Comparison of ENCODE assay signal across 16 cellular contexts in the genomic region with DNA sequence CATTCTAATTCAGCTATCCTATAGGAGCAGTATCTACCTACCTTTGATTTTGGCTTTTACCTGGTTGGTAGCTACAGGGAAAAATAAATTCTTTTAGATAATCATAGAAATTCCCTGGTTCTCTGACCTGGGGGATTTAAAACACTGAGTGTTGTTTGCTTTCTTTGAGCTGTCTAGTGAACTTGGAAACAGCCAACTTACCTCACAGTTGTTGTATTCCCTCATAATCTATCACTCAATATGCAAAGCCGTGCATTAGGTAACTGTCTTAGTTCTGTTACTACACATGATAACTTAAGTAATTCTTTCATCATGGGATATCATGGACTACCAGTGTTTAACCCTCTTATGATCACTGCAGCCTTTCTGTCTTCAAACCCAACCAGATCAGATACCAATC.
DNase-seq lines count a peak whose midpoint lies in the region; ATAC-seq and TF ChIP-seq lines count a peak whose summit lies in the region.
"Had no signal": no experiment of that assay in that cellular context is flagged by ENCODE, and none has a peak within 500 bp of the region (broad histone marks: within the 10 kb centered on the region; RNA-seq: fewer than 3 reads in every experiment).

No MANE protein-coding gene starts in this region.

- H3K9me3 Mint-ChIP-seq in CD14-positive monocyte: peaks cover 2 to 12% (median 7%) of the 10 kb centered on the region in 7 donors
- no peaks in the 10 kb centered on the region for H3K9me3 Mint-ChIP-seq in CD4-positive, alpha-beta memory T cell
- no peaks in the 10 kb centered on the region for H3K9me3 Mint-ChIP-seq in effector memory CD8-positive, alpha-beta T cell
- H3K9me3 Mint-ChIP-seq: HFFc6 had no signal

- H3K4me3 Mint-ChIP-seq in CD14-positive monocyte: peak overlapping the region; percentile 69 to 91
- peak overlapping the region; percentile 77 to 90 (median 84) for H3K4me3 Mint-ChIP-seq in CD4-positive, alpha-beta memory T cell
- peak overlapping the region; percentile 71 to 80 for H3K4me3 Mint-ChIP-seq in effector memory CD8-positive, alpha-beta T cell
- H3K4me3 Mint-ChIP-seq: HFFc6 had no signal

- no peak for TF ChIP-seq CTCF in CD14-positive monocyte (IDR thresholded peaks at IDR 0.05)
- TF ChIP-seq CTCF in MM.1S (IDR thresholded peaks at IDR 0.05; ENCODE audit: low read length): no peak

- POLR2A ChIA-PET in CD4-positive, alpha-beta memory T cell (lab: Charles Lee; ENCODE audit: partially characterized antibody): no interaction called here

- H3K4me1 Mint-ChIP-seq in CD14-positive monocyte: peaks cover 9% of the 10 kb centered on the region
- H3K4me1 Mint-ChIP-seq in CD4-positive, alpha-beta memory T cell: peaks cover 9 to 19% (median 9%) of the 10 kb centered on the region in 4 donors
- peaks cover 14 to 16% of the 10 kb centered on the region in 2 donors for H3K4me1 Mint-ChIP-seq in effector memory CD8-positive, alpha-beta T cell (ENCODE audit: low read depth in 2 of 2)

- peak overlapping the region; percentile 31; the same call in 1 of the 2 replicates for H2AFZ ChIP-seq in MM.1S (ENCODE audit: low read length)

- ATAC-seq in effector memory CD8-positive, alpha-beta T cell (replicated peaks): no peak
- ATAC-seq: heart right ventricle had no signal

- peak overlapping the region; percentile 30 for H3K27ac ChIP-seq in CD4-positive, alpha-beta memory T cell (ENCODE audit: low read depth, low read length)
- H3K27ac ChIP-seq in MM.1S (ENCODE audit: low read length): peak overlapping the region; percentile 3; the same call in 1 of the 2 replicates
- H3K27ac ChIP-seq: ascending aorta had no signal

- H3K36me3 Mint-ChIP-seq in CD14-positive monocyte: peaks cover 28 to 38% of the 10 kb centered on the region in 2 donors
- peaks cover 31 to 45% of the 10 kb centered on the region in 2 donors for H3K36me3 Mint-ChIP-seq in CD4-positive, alpha-beta memory T cell
- H3K36me3 Mint-ChIP-seq in effector memory CD8-positive, alpha-beta T cell (ENCODE audit: insufficient read depth): peaks cover 17% of the 10 kb centered on the region

- no peaks in the 10 kb centered on the region for H3K27me3 Mint-ChIP-seq in CD14-positive monocyte (ENCODE audit: low read depth in 3 of 3)
- H3K27me3 Mint-ChIP-seq in CD4-positive, alpha-beta memory T cell: no peaks in the 10 kb centered on the region
- no peaks in the 10 kb centered on the region for H3K27me3 Mint-ChIP-seq in effector memory CD8-positive, alpha-beta T cell

- peak overlapping the region; percentile 72 for H3K4me2 ChIP-seq in MM.1S (ENCODE audit: low read depth, low read length)

- peak overlapping the region in 1 of 2 donors; percentile 49 for H3K4me3 ChIP-seq in CD4-positive, alpha-beta memory T cell (ENCODE audit: low read length in 2 of 2)
- H3K4me3 ChIP-seq in MM.1S (ENCODE audit: low read length): peak overlapping the region; percentile 40
- H3K4me3 ChIP-seq: ascending aorta had no signal

- H3K9ac ChIP-seq in MM.1S (ENCODE audit: low read length): no peak overlapping the region

- H3K79me2 ChIP-seq in MM.1S (ENCODE audit: low read length): no peaks in the 10 kb centered on the region

- DNase-seq in CD14-positive monocyte (ENCODE audit: low spot score): no peak
- no peak for DNase-seq in CD4-positive, alpha-beta memory T cell
- DNase-seq in MM.1S: no peak
- DNase-seq in effector memory CD8-positive, alpha-beta T cell: no peak
- no peak for DNase-seq in NCI-H526 treated with DMSO at 0.1 percent for 48 hours (lab: John Stamatoyannopoulos, UW)
- DNase-seq in 8988T: no peak
- DNase-seq in activated effector memory CD4-positive, alpha-beta T cell treated with anti-CD3 and anti-CD28 coated beads, Interleukin-2, amount 50 U/mL, for 16 hours: no peak
- DNase-seq: activated CD4-positive, alpha-beta T cell treated with anti-CD3 and anti-CD28 coated beads for 4 hours; cerebellar nuclear complex; DMS153; heart right ventricle; HFFc6; mammary epithelial cell; NCI-H146; NCI-H774 had no signal

- intact Hi-C loops in CD14-positive monocyte (cut with micrococcal nuclease): no loop called here
- intact Hi-C loops in CD4-positive, alpha-beta memory T cell (cut with micrococcal nuclease): no loop called here

- no peaks in the 10 kb centered on the region; the same call in 1 of the 2 replicates for H3F3A ChIP-seq in MM.1S (ENCODE audit: insufficient read depth, low read length)

- peaks cover 12% of the 10 kb centered on the region for H3K4me1 ChIP-seq in CD4-positive, alpha-beta memory T cell (ENCODE audit: insufficient read depth, low read length)
- H3K4me1 ChIP-seq in MM.1S (ENCODE audit: low read length): peaks cover 9% of the 10 kb centered on the region

- peak overlapping the region in 5 of 7 donors; percentile 43 to 87 (median 76) for H3K27ac Mint-ChIP-seq in CD14-positive monocyte
- H3K27ac Mint-ChIP-seq in CD4-positive, alpha-beta memory T cell: peak overlapping the region; percentile 39 to 92 (median 81)
- H3K27ac Mint-ChIP-seq in effector memory CD8-positive, alpha-beta T cell: peak overlapping the region; percentile 91 to 97
- H3K27ac Mint-ChIP-seq: HFFc6 had no signal

- no peaks in the 10 kb centered on the region for H3K9me3 ChIP-seq in CD4-positive, alpha-beta memory T cell (ENCODE audit: control insufficient read depth in 1 of 2, low read length in 2 of 2)
- no peaks in the 10 kb centered on the region for H3K9me3 ChIP-seq in MM.1S (replicated peaks; ENCODE audit: insufficient read depth, low read length)
- H3K9me3 ChIP-seq: ascending aorta, heart right ventricle had no signal

- H4K20me1 ChIP-seq in MM.1S (ENCODE audit: insufficient read depth, low read length): no peaks in the 10 kb centered on the region

- H3K27me3 ChIP-seq in CD4-positive, alpha-beta memory T cell (ENCODE audit: insufficient read depth, low read length): no peaks in the 10 kb centered on the region
- no peaks in the 10 kb centered on the region for H3K27me3 ChIP-seq in MM.1S (replicated peaks; ENCODE audit: insufficient read depth, low read length)
- H3K27me3 ChIP-seq: ascending aorta, heart right ventricle had no signal

- H3K36me3 ChIP-seq in CD4-positive, alpha-beta memory T cell (ENCODE audit: insufficient read depth, low read length): no peaks in the 10 kb centered on the region
- no peaks in the 10 kb centered on the region for H3K36me3 ChIP-seq in MM.1S (replicated peaks; ENCODE audit: insufficient read depth, low read length)

- H3K9me2 ChIP-seq in MM.1S (replicated peaks; ENCODE audit: insufficient read depth, low read length): no peaks in the 10 kb centered on the region

- CTCF ChIA-PET in CD4-positive, alpha-beta memory T cell (lab: Charles Lee; ENCODE audit: partially characterized antibody): interaction anchor here (1.4 kb wide), 1 partner anchor 15 kb away, joined by 5 read pairs; no protein-coding TSS in a partner anchor
